In the genomic region with DNA sequence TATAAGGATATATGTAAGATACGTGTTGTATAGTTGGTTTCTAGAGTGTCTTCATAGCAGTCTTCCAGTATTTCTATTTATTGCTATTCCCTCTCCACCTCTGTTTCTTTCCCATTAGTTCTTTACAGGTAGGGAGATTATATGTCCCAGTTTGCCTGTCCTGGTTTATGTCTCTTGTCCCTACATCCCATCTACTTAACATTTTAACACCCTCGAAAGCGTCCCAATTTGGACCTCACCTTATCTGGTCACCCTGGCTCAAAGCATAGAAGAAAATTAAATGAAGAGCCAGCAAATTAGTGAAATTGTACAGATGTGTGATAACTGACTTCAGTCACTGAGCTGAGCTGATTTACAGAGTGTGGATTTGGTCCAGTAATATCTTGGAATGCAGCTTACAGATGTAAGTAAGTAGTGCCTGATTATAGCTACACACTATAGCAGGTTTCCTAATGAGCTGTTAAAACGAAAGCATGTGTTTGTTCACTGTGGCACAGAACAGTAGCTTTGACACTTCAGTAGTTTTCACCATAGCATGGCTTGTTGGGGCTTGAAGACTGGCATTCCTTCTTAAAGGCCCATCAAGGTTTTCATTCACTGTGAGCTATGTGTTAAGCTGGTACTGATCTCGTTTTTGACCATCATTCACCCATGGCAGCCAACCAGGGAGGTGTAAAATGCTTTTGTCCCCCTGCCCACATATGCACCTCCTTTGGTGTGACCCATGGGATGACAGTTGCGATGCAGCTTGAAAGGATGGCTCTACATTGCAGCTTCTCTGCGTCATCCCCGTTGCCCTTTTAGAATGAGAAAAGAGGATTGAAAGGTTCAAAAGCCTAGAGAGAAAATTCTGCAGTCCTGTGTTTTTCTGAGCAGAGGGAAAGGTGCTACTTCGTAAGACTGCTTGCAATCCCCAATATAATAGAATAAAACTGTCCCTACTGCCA, we compare ENCODE assay signal across 9 cellular contexts.
DNase-seq lines count a peak whose midpoint lies in the region; ATAC-seq and TF ChIP-seq lines count a peak whose summit lies in the region.
"Had no signal": no experiment of that assay in that cellular context is flagged by ENCODE, and none has a peak within 500 bp of the region (broad histone marks: within the 10 kb centered on the region; RNA-seq: fewer than 3 reads in every experiment).

No MANE protein-coding gene starts in this region.

- H3K9ac ChIP-seq in NT2/D1 (ENCODE audit: insufficient read length, low read depth), result no peak overlapping the region

- H3K9me3 ChIP-seq in NT2/D1 (ENCODE audit: insufficient read depth, low read length), result no peaks in the 10 kb centered on the region
- no peaks in the 10 kb centered on the region for H3K9me3 ChIP-seq in osteoblast (ENCODE audit: low read depth, low read length)

- ATAC-seq in GM18861 (IDR thresholded peaks at IDR 0.05; ENCODE audit: unreplicated experiment) (peak; percentile 73), HG02970 (IDR thresholded peaks at IDR 0.05; ENCODE audit: low FRiP score, unreplicated experiment) (no peak), HG03432 (IDR thresholded peaks at IDR 0.05; ENCODE audit: unreplicated experiment) (no peak)

- no peak for TF ChIP-seq CTCF in osteoblast (IDR thresholded peaks at IDR 0.05; ENCODE audit: extremely low read depth, low read depth, low read length)

- peak overlapping the region; percentile 69 for H2AFZ ChIP-seq in osteoblast (ENCODE audit: low read length)

- H3K27me3 ChIP-seq in NT2/D1 (ENCODE audit: insufficient read depth, insufficient read length), result no peaks in the 10 kb centered on the region
- no peaks in the 10 kb centered on the region for H3K27me3 ChIP-seq in osteoblast (ENCODE audit: insufficient read depth, low read length)

- DNase-seq in NT2/D1 (ENCODE audit: low read depth, low spot score) (peak; percentile 36), fibroblast of gingiva (ENCODE audit: low read depth) (peak; percentile 6), osteoblast (ENCODE audit: insufficient read length, low spot score, missing footprints) (no peak), SIG-M5 treated with dmso at 0.1 percent for 504 hours (lab: John Stamatoyannopoulos, UW; ENCODE audit: unreplicated experiment) (no peak)
- no peak for DNase-seq in stimulated activated CD4-positive, alpha-beta T cell treated with anti-CD3 and anti-CD28 coated beads, Interleukin-4, amount 100 ng/mL, for 4 hours
- DNase-seq: stimulated activated CD4-positive, alpha-beta T cell treated with anti-CD3 and anti-CD28 coated beads, Interleukin-2, amount 100 ng/mL, for 48 hours had no signal

- H3K36me3 ChIP-seq in NT2/D1 (ENCODE audit: insufficient read depth, insufficient read length, low read length), result no peaks in the 10 kb centered on the region
- no peaks in the 10 kb centered on the region for H3K36me3 ChIP-seq in osteoblast (ENCODE audit: insufficient read depth, low read length)

- H3K4me2 ChIP-seq in osteoblast (ENCODE audit: insufficient read depth, low read length), result peak overlapping the region; percentile 60

- H4K20me1 ChIP-seq in osteoblast (ENCODE audit: insufficient read depth, low read length), result no peaks in the 10 kb centered on the region

- no peak overlapping the region for H3K4me3 ChIP-seq in NT2/D1 (ENCODE audit: insufficient read length, low read depth)
- no peak overlapping the region for H3K4me3 ChIP-seq in osteoblast (ENCODE audit: insufficient read depth, low read length)

- no peak overlapping the region for H3K27ac ChIP-seq in osteoblast (ENCODE audit: low read depth, low read length)

- H3K4me1 ChIP-seq in NT2/D1 (ENCODE audit: insufficient read depth, insufficient read length), result peaks cover 3% of the 10 kb centered on the region
- peaks cover 6% of the 10 kb centered on the region for H3K4me1 ChIP-seq in osteoblast (ENCODE audit: insufficient read depth, low read length)

- no peaks in the 10 kb centered on the region for H3K79me2 ChIP-seq in osteoblast (ENCODE audit: insufficient read depth, low read length)

Comparison
In these comparisons a context has a peak if more than half of its experiments do, and no peak if none do; other contexts are left out.
1. DNase-seq: peak in NT2/D1 (single experiment) and fibroblast of gingiva (single experiment); none in osteoblast (single experiment), SIG-M5 treated with dmso at 0.1 percent for 504 hours (single experiment) and stimulated activated CD4-positive, alpha-beta T cell treated with anti-CD3 and anti-CD28 coated beads, Interleukin-4, amount 100 ng/mL, for 4 hours (0 of 2).